9 cellular contexts compared by ENCODE assay signal in the genomic region with DNA sequence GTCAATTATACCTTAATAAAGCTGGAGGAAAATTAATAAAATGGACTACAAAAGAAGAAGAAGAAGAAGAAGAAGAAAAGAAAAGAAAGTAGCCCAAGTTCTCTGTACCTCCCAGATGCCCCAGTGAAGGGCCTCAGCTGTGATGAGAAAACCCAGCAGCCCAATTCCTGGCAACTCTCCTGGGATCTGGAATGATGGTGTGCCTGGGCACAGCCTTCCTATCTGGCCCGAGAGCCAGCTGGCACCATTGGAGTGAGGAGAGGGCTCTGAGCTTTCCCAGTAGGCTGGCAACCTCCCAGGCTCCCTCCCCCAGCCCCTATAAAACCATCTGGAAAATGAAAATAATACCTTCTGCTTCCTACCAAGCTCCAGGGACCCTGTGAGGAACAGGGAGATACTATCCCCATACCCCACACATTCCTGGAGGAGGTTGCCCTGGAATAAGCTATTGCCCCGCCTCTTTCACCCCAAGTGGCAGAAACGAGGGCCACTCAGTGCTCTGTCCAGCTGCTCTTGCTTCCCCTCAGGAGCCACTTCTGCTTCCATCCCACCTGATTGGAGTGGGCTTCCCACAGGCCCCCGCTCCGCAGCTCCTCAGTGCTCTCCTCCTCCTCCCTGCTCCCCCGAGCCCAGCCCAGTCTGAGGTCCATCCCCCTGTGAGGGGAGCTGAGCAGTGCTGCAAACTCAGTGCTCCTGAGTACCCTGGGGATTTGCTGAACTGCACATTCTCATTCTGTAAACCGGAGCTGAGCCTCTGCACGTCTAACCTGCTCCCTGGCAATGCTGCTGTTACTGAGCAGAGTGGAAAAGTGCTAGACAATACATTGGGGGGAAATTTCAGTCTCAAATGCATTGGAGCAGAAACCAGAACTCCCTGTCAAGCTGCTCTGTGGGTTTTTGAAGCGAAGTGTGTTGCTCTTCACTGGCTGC.
A peak's percentile ranks its signal among the peaks of the same experiment; 100 is the strongest.
DNase-seq lines count a peak whose midpoint lies in the region; ATAC-seq and TF ChIP-seq lines count a peak whose summit lies in the region.
"Had no signal": no experiment of that assay in that cellular context is flagged by ENCODE, and none has a peak within 500 bp of the region (broad histone marks: within the 10 kb centered on the region; RNA-seq: fewer than 3 reads in every experiment).

No MANE protein-coding gene starts in this region.

- H3K9me3 ChIP-seq in Caco-2 (peaks cover 2% of the 10 kb centered on the region; the same call in 1 of the 2 replicates), suprapubic skin (no peaks in the 10 kb centered on the region)

- POLR2A ChIA-PET in Caco-2 (lab: Charles Lee) (interaction anchor here (0.8 kb wide), 1 partner anchor 28 kb away, joined by 3 read pairs; no protein-coding TSS in a partner anchor), T-cell (lab: Charles Lee) (interaction anchor here in 1 of 2 donors (0.6 kb wide), 1 partner anchor 90 kb away, joined by 3 read pairs; no protein-coding TSS in a partner anchor)
- POLR2A ChIA-PET in activated CD4-positive, alpha-beta memory T cell treated with anti-CD3 and anti-CD28 coated beads, Interleukin-2, amount 10 ng/mL, durations not matched to agents 7 days and 5 days (lab: Charles Lee) = interaction anchor here (0.7 kb wide), 1 partner anchor 16 kb away, joined by 3 read pairs; no protein-coding TSS in a partner anchor

- H3K4me3 Mint-ChIP-seq in Caco-2 (ENCODE audit: unreplicated experiment) (peak overlapping the region; percentile 12), T-cell (no peak overlapping the region), memory B cell (no peak overlapping the region)
- H3K4me3 Mint-ChIP-seq in activated CD4-positive, alpha-beta memory T cell treated with anti-CD3 and anti-CD28 coated beads, Interleukin-2, amount 10 ng/mL, durations not matched to agents 7 days and 5 days = no peak overlapping the region

- peaks cover 22% of the 10 kb centered on the region for H3K9me3 Mint-ChIP-seq in Caco-2 (ENCODE audit: unreplicated experiment)
- no peaks in the 10 kb centered on the region for H3K9me3 Mint-ChIP-seq in T-cell
- peaks cover 6% of the 10 kb centered on the region for H3K9me3 Mint-ChIP-seq in memory B cell
- peaks cover 14% of the 10 kb centered on the region for H3K9me3 Mint-ChIP-seq in activated CD4-positive, alpha-beta memory T cell treated with anti-CD3 and anti-CD28 coated beads, Interleukin-2, amount 10 ng/mL, durations not matched to agents 7 days and 5 days

- WGBS in suprapubic skin = 55% methylated on average over 9 of the region's 9 CpGs

- no peaks in the 10 kb centered on the region for H3K27me3 ChIP-seq in Caco-2 (replicated peaks; ENCODE audit: control insufficient read depth, insufficient read depth, low read length)
- no peaks in the 10 kb centered on the region for H3K27me3 ChIP-seq in suprapubic skin

- H3K27ac ChIP-seq in suprapubic skin = no peak overlapping the region

- H3K36me3 ChIP-seq in Caco-2 (ENCODE audit: control insufficient read depth, insufficient read depth, low read length) (no peaks in the 10 kb centered on the region; the same call in 1 of the 2 replicates), suprapubic skin (no peaks in the 10 kb centered on the region)

- CTCF ChIA-PET in Caco-2 (lab: Charles Lee) (interaction anchor here (0.8 to 2.1 kb wide), 5 partner anchors 13 to 95 kb away, joined by 3 to 6 read pairs (median 5); no protein-coding TSS in a partner anchor), T-cell (lab: Charles Lee) (interaction anchor here (0.5 to 1.0 kb wide), 2 partner anchors 9 to 18 kb away, joined by 3 to 9 read pairs; no protein-coding TSS in a partner anchor)
- CTCF ChIA-PET in activated CD4-positive, alpha-beta memory T cell treated with anti-CD3 and anti-CD28 coated beads, Interleukin-2, amount 10 ng/mL, durations not matched to agents 7 days and 5 days (lab: Charles Lee) = interaction anchor here (0.6 to 0.8 kb wide), 4 partner anchors 13 to 147 kb away, joined by 3 to 4 read pairs (median 3); no protein-coding TSS in a partner anchor

- H3K27ac Mint-ChIP-seq in Caco-2 (ENCODE audit: unreplicated experiment) = peak overlapping the region; percentile 91
- H3K27ac Mint-ChIP-seq in T-cell = peak overlapping the region; percentile 58 to 70
- peak overlapping the region; percentile 60 for H3K27ac Mint-ChIP-seq in memory B cell
- H3K27ac Mint-ChIP-seq in activated CD4-positive, alpha-beta memory T cell treated with anti-CD3 and anti-CD28 coated beads, Interleukin-2, amount 10 ng/mL, durations not matched to agents 7 days and 5 days = no peak overlapping the region

- ATAC-seq in HG02678 (IDR thresholded peaks at IDR 0.05; ENCODE audit: unreplicated experiment) (peak; percentile 52), T-cell (replicated peaks in 1 of 4) (peak in 1 of 4 experiments; percentile 21), memory B cell (ENCODE audit: low read depth) (no peak)

- TF ChIP-seq CTCF in Caco-2 (IDR thresholded peaks at IDR 0.05; ENCODE audit: insufficient read depth in 1 of 2, low read depth in 1 of 2, low read length in 1 of 2, severe bottlenecking in 1 of 2, unreplicated experiment in 1 of 2) (no peak), suprapubic skin (IDR thresholded peaks at IDR 0.05) (no peak)

- no peak for TF ChIP-seq EP300 in suprapubic skin (IDR thresholded peaks at IDR 0.05)

- TF ChIP-seq POLR2A in suprapubic skin (IDR thresholded peaks at IDR 0.05) = no peak

- intact Hi-C loops in Caco-2 (cut with micrococcal nuclease; ENCODE audit: unreplicated experiment) = no loop called here

- DNase-seq in Caco-2 (no peak), T-cell (no peak), memory B cell (ENCODE audit: low spot score in 2 of 2) (no peak), A172 (ENCODE audit: low spot score) (no peak), suprapubic skin (ENCODE audit: low spot score in 2 of 2) (no peak), NCI-H1105 (lab: John Stamatoyannopoulos, UW) (no peak)
- no peak for DNase-seq in activated CD4-positive, alpha-beta memory T cell treated with anti-CD3 and anti-CD28 coated beads, Interleukin-2, amount 10 ng/mL, durations not matched to agents 7 days and 5 days
- DNase-seq: MM.1S had no signal

- H3K4me3 ChIP-seq in Caco-2 (ENCODE audit: low read depth, low read length) = no peak overlapping the region
- no peak overlapping the region for H3K4me3 ChIP-seq in suprapubic skin

- peaks cover 44% of the 10 kb centered on the region for H3K36me3 Mint-ChIP-seq in Caco-2 (ENCODE audit: insufficient read depth, unreplicated experiment)
- H3K36me3 Mint-ChIP-seq in T-cell = peaks cover 37% of the 10 kb centered on the region
- peaks cover 6% of the 10 kb centered on the region for H3K36me3 Mint-ChIP-seq in memory B cell
- peaks cover 13% of the 10 kb centered on the region for H3K36me3 Mint-ChIP-seq in activated CD4-positive, alpha-beta memory T cell treated with anti-CD3 and anti-CD28 coated beads, Interleukin-2, amount 10 ng/mL, durations not matched to agents 7 days and 5 days (ENCODE audit: low read depth)

- peaks cover 84% of the 10 kb centered on the region for H3K4me1 Mint-ChIP-seq in Caco-2 (ENCODE audit: low read depth, unreplicated experiment)
- peaks cover 37 to 54% (median 41%) of the 10 kb centered on the region in 3 donors for H3K4me1 Mint-ChIP-seq in T-cell
- peaks cover 7% of the 10 kb centered on the region for H3K4me1 Mint-ChIP-seq in memory B cell
- no peaks in the 10 kb centered on the region for H3K4me1 Mint-ChIP-seq in activated CD4-positive, alpha-beta memory T cell treated with anti-CD3 and anti-CD28 coated beads, Interleukin-2, amount 10 ng/mL, durations not matched to agents 7 days and 5 days

- H3K27me3 Mint-ChIP-seq in Caco-2 (ENCODE audit: insufficient read depth, unreplicated experiment) (no peaks in the 10 kb centered on the region), T-cell (no peaks in the 10 kb centered on the region), memory B cell (peaks cover 6% of the 10 kb centered on the region)
- H3K27me3 Mint-ChIP-seq in activated CD4-positive, alpha-beta memory T cell treated with anti-CD3 and anti-CD28 coated beads, Interleukin-2, amount 10 ng/mL, durations not matched to agents 7 days and 5 days = no peaks in the 10 kb centered on the region

- peaks cover 52% of the 10 kb centered on the region for H3K4me1 ChIP-seq in Caco-2
- peaks cover 7% of the 10 kb centered on the region for H3K4me1 ChIP-seq in suprapubic skin

- BruUV-seq in Caco-2 (replicated peaks; lab: Mats Ljungman, UMichigan) = no TSS peak
